ENCODE assay signal across 1 cellular context in genomic region chr7:104883248-104883717, GRCh38.
TF ChIP-seq lines count a peak whose summit lies in the region.

No MANE protein-coding gene starts in this region.

TF ChIP-seq in HepG2, 621 proteins besides CTCF, POLR2A, EP300 and RAD21 (continued from another document):
- TF ChIP-seq ZBTB2 (CRISPR knock-in tag; IDR thresholded peaks at IDR 0.05; ENCODE audit: low read depth) (no peak), ZNF552 (CRISPR knock-in tag; IDR thresholded peaks at IDR 0.05; ENCODE audit: borderline replicate concordance) (no peak), HIVEP1 (CRISPR knock-in tag; IDR thresholded peaks at IDR 0.05) (no peak)
